Comparison of ENCODE assay signal across 1 cellular context in genomic region chr2:75289178-75289577, GRCh38.
TF ChIP-seq lines count a peak whose summit lies in the region.

No MANE protein-coding gene starts in this region.

TF ChIP-seq in GM12878, 131 proteins besides CTCF, POLR2A, EP300 and RAD21:
- 0 out of 4 replicates have a peak, but pooled peaks of 1 of the 2 experiments have one; percentile 55 for TF ChIP-seq SRF (IDR thresholded peaks at IDR 0.05; ENCODE audit: low read depth in 2 of 2, low read length in 2 of 2)
